ENCODE assay signal across 9 cellular contexts in genomic region chr10:5628798-5629788, GRCh38. TPM values are rescaled to one million over a fixed set of nuclear protein-coding genes. Genes with fewer than 3 reads are reported as not detected.
DNase-seq lines count a peak whose midpoint lies in the region; ATAC-seq and TF ChIP-seq lines count a peak whose summit lies in the region.
"Had no signal": no experiment of that assay in that cellular context is flagged by ENCODE, and none has a peak within 500 bp of the region (broad histone marks: within the 10 kb centered on the region; RNA-seq: fewer than 3 reads in every experiment).

No MANE protein-coding gene starts in this region.

- no peaks in the 10 kb centered on the region for H3K36me3 Mint-ChIP-seq in T-helper 17 cell (ENCODE audit: low read depth)
- H3K36me3 Mint-ChIP-seq in stimulated activated naive CD8-positive, alpha-beta T cell treated with anti-CD3 and anti-CD28 coated beads, Interleukin-15, Interleukin-2, amounts not matched to agents 100 ng/mL and 50 ng/mL, for 24 hours (ENCODE audit: low read depth) = no peaks in the 10 kb centered on the region
- H3K36me3 Mint-ChIP-seq in CD8-positive, alpha-beta memory T cell = no peaks in the 10 kb centered on the region

- H3K4me1 Mint-ChIP-seq in T-helper 17 cell = peaks cover 14% of the 10 kb centered on the region
- H3K4me1 Mint-ChIP-seq in stimulated activated naive CD8-positive, alpha-beta T cell treated with anti-CD3 and anti-CD28 coated beads, Interleukin-15, Interleukin-2, amounts not matched to agents 100 ng/mL and 50 ng/mL, for 24 hours (ENCODE audit: low read depth) = peaks cover 21% of the 10 kb centered on the region
- H3K4me1 Mint-ChIP-seq in CD8-positive, alpha-beta memory T cell = peaks cover 6 to 16% (median 12%) of the 10 kb centered on the region in 3 donors

- ATAC-seq in T-helper 17 cell (peak; percentile 40), gastroesophageal sphincter (no peak)

- WGBS in gastroesophageal sphincter (ENCODE audit: low coverage in 1 of 2), 2 donors = 10 to 12% methylated on average over 8 of the region's 10 CpGs

- no peaks in the 10 kb centered on the region for H3K9me3 Mint-ChIP-seq in stimulated activated naive CD8-positive, alpha-beta T cell treated with anti-CD3 and anti-CD28 coated beads, Interleukin-15, Interleukin-2, amounts not matched to agents 100 ng/mL and 50 ng/mL, for 24 hours
- H3K9me3 Mint-ChIP-seq in CD8-positive, alpha-beta memory T cell = no peaks in the 10 kb centered on the region

- H3K4me3 ChIP-seq in gastroesophageal sphincter = peak overlapping the region; percentile 10 to 28
- no peak overlapping the region for H3K4me3 ChIP-seq in CD8-positive, alpha-beta memory T cell (ENCODE audit: low read length)

- H3K4me1 ChIP-seq in gastroesophageal sphincter = peaks cover 0 to 72% (median 16%) of the 10 kb centered on the region in 3 donors
- H3K4me1 ChIP-seq in CD8-positive, alpha-beta memory T cell (ENCODE audit: insufficient read depth, low read length) = peaks cover 8% of the 10 kb centered on the region

- H3K27ac ChIP-seq in gastroesophageal sphincter = peak overlapping the region; percentile 45 to 83 (median 78)
- H3K27ac ChIP-seq in CD8-positive, alpha-beta memory T cell (ENCODE audit: low read depth, low read length) = no peak overlapping the region
- H3K27ac ChIP-seq: C4-2B had no signal

- CTCF ChIA-PET in CD8-positive, alpha-beta memory T cell (lab: Charles Lee) = interaction anchor here (1.0 to 4.1 kb wide), 9 partner anchors 7 to 244 kb away, joined by 3 to 22 read pairs (median 5); no protein-coding TSS in a partner anchor

- no peak overlapping the region for H3K27ac Mint-ChIP-seq in T-helper 17 cell
- peak overlapping the region; percentile 82 for H3K27ac Mint-ChIP-seq in stimulated activated naive CD8-positive, alpha-beta T cell treated with anti-CD3 and anti-CD28 coated beads, Interleukin-15, Interleukin-2, amounts not matched to agents 100 ng/mL and 50 ng/mL, for 24 hours
- H3K27ac Mint-ChIP-seq in CD8-positive, alpha-beta memory T cell = no peak overlapping the region

- POLR2A ChIA-PET in CD8-positive, alpha-beta memory T cell (lab: Charles Lee) = interaction anchor here (0.6 kb wide), 1 partner anchor 163 kb away, joined by 3 read pairs; no protein-coding TSS in a partner anchor

- TF ChIP-seq CTCF in gastroesophageal sphincter (IDR thresholded peaks at IDR 0.05) = no peak

- H3K36me3 ChIP-seq in gastroesophageal sphincter = no peaks in the 10 kb centered on the region
- H3K36me3 ChIP-seq in CD8-positive, alpha-beta memory T cell (ENCODE audit: insufficient read depth, low read length) = no peaks in the 10 kb centered on the region

- peak; percentile 5 for DNase-seq in NCI-H2171 treated with DMSO at 0.1 percent for 48 hours (lab: John Stamatoyannopoulos, UW)
- no peak for DNase-seq in NCI-H2171 (lab: John Stamatoyannopoulos, UW)
- no peak for DNase-seq in T-helper 17 cell
- no peak for DNase-seq in NCI-H1105 treated with DMSO at 0.1 percent for 48 hours (lab: John Stamatoyannopoulos, UW)
- no peak for DNase-seq in CD8-positive, alpha-beta memory T cell
- DNase-seq in erythroblast (lab: John Stamatoyannopoulos, UW) = no peak

- no peak for TF ChIP-seq EP300 in gastroesophageal sphincter (IDR thresholded peaks at IDR 0.05)

- peaks cover 9% of the 10 kb centered on the region for H3K27me3 Mint-ChIP-seq in T-helper 17 cell
- H3K27me3 Mint-ChIP-seq in stimulated activated naive CD8-positive, alpha-beta T cell treated with anti-CD3 and anti-CD28 coated beads, Interleukin-15, Interleukin-2, amounts not matched to agents 100 ng/mL and 50 ng/mL, for 24 hours = peaks cover 8% of the 10 kb centered on the region
- H3K27me3 Mint-ChIP-seq in CD8-positive, alpha-beta memory T cell = peaks cover 5 to 20% of the 10 kb centered on the region in 2 donors

- H3K27me3 ChIP-seq in gastroesophageal sphincter = no peaks in the 10 kb centered on the region
- no peaks in the 10 kb centered on the region for H3K27me3 ChIP-seq in CD8-positive, alpha-beta memory T cell (ENCODE audit: insufficient read depth, low read length, poor library complexity, severe bottlenecking)

- no peak for TF ChIP-seq POLR2A in gastroesophageal sphincter (IDR thresholded peaks at IDR 0.05)
- TF ChIP-seq POLR2A in erythroblast (IDR thresholded peaks at IDR 0.05; ENCODE audit: low read length) = no peak

- H3K4me3 Mint-ChIP-seq in T-helper 17 cell = peak overlapping the region; percentile 73
- peak overlapping the region; percentile 57 for H3K4me3 Mint-ChIP-seq in stimulated activated naive CD8-positive, alpha-beta T cell treated with anti-CD3 and anti-CD28 coated beads, Interleukin-15, Interleukin-2, amounts not matched to agents 100 ng/mL and 50 ng/mL, for 24 hours
- H3K4me3 Mint-ChIP-seq in CD8-positive, alpha-beta memory T cell = no peak overlapping the region

- H3K9me3 ChIP-seq in T-helper 17 cell (ENCODE audit: control insufficient read depth, low read length, poor library complexity, severe bottlenecking) (no peaks in the 10 kb centered on the region), gastroesophageal sphincter (no peaks in the 10 kb centered on the region)
- no peaks in the 10 kb centered on the region for H3K9me3 ChIP-seq in CD8-positive, alpha-beta memory T cell (ENCODE audit: low read length)

RNA-seq across cellular contexts. Expression of gene ASB13, which starts 37.3 kb away (rescaled TPM):
- total RNA-seq in T-helper 17 cell = 10 to 100 TPM in 1 of 2 donors, 1 to 10 TPM in 1; 6.0 to 11.6 TPM
- total RNA-seq in gastroesophageal sphincter = 10 to 100 TPM; 17.6 to 39.6 (median 19.0) TPM
- total RNA-seq in CD8-positive, alpha-beta memory T cell = 1 to 10 TPM; 6.8 to 7.5 TPM
- polyA plus RNA-seq in CD8-positive, alpha-beta memory T cell = 8.7 TPM

RNA-seq across cellular contexts. Expression of gene TASOR2, which starts 55.5 kb away (rescaled TPM):
- total RNA-seq in T-helper 17 cell (10 to 100 TPM; 50.6 to 63.6 TPM), gastroesophageal sphincter (10 to 100 TPM; 51.8 to 71.8 (median 64.2) TPM)
- total RNA-seq in CD8-positive, alpha-beta memory T cell = 10 to 100 TPM; 71.2 to 74.2 TPM
- polyA plus RNA-seq in CD8-positive, alpha-beta memory T cell = 11.6 TPM

Comparison
In these comparisons a context has a peak if more than half of its experiments do, and no peak if none do; other contexts are left out.
1. H3K4me3 Mint-ChIP-seq: peak in T-helper 17 cell (single experiment) and stimulated activated naive CD8-positive, alpha-beta T cell treated with anti-CD3 and anti-CD28 coated beads, Interleukin-15, Interleukin-2, amounts not matched to agents 100 ng/mL and 50 ng/mL, for 24 hours (single experiment); none in CD8-positive, alpha-beta memory T cell (0 of 7).